1 cellular context compared by ENCODE assay signal in the genomic region with DNA sequence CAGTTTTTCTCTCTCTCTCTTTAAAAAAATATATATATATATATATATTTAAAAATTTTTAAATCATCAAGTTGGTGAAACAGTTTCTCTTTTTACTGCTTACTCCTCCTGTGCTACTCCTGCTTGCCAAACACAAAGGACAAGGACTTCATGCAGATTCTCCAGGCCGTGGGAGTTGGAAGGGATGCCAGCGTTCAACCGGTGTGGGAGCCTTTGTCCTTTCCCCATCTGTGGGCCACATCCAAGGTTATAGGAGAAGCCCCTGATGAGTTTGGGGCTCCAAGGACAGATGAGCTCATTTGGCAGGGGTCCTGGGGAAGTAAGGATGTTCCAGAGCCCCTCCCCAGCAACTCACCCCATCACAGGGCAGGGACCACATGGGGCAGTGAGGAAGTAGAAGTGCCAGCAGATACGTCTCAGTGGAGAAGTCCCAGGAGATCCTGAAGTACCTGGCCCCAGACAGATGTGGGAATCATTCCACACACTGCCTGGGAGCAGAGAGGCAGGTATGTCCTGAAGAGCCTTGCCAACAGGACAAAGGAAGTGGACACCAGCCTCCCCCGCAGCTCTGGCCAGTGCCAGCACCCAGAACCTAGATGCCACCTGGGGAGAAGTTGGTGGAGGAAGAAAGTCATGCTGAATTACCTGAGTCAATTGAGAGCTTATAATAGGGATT.
TF ChIP-seq lines count a peak whose summit lies in the region.

No MANE protein-coding gene starts in this region.

TF ChIP-seq in A549, 52 proteins besides CTCF, POLR2A, EP300 and RAD21:
- TF ChIP-seq, protein P1, sequence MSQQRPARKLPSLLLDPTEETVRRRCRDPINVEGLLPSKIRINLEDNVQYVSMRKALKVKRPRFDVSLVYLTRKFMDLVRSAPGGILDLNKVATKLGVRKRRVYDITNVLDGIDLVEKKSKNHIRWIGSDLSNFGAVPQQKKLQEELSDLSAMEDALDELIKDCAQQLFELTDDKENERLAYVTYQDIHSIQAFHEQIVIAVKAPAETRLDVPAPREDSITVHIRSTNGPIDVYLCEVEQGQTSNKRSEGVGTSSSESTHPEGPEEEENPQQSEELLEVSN (IDR thresholded peaks at IDR 0.05; ENCODE audit: borderline replicate concordance, low read depth): no peak
- TF ChIP-seq GATA3 (IDR thresholded peaks at IDR 0.05; ENCODE audit: borderline replicate concordance): no peak
- no peak for TF ChIP-seq FOSB (CRISPR knock-in tag; IDR thresholded peaks at IDR 0.05)
- no peak for TF ChIP-seq TFCP2L1 (CRISPR knock-in tag; IDR thresholded peaks at IDR 0.05)
- TF ChIP-seq, protein P2, sequence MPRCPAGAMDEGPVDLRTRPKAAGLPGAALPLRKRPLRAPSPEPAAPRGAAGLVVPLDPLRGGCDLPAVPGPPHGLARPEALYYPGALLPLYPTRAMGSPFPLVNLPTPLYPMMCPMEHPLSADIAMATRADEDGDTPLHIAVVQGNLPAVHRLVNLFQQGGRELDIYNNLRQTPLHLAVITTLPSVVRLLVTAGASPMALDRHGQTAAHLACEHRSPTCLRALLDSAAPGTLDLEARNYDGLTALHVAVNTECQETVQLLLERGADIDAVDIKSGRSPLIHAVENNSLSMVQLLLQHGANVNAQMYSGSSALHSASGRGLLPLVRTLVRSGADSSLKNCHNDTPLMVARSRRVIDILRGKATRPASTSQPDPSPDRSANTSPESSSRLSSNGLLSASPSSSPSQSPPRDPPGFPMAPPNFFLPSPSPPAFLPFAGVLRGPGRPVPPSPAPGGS (IDR thresholded peaks at IDR 0.05): no peak
- TF ChIP-seq HDAC2 (IDR thresholded peaks at IDR 0.05): no peak
- no peak for TF ChIP-seq TP53 (CRISPR knock-in tag; IDR thresholded peaks at IDR 0.05)
TF ChIP-seq in A549: peak in this region for 0.
